In genomic region chr7:6526997-6527378, GRCh38 we compare ENCODE assay signal across 9 cellular contexts. TPM values are rescaled to one million over a fixed set of nuclear protein-coding genes. Genes with fewer than 3 reads are reported as not detected.
DNase-seq lines count a peak whose midpoint lies in the region; ATAC-seq and TF ChIP-seq lines count a peak whose summit lies in the region.
"Had no signal": no experiment of that assay in that cellular context is flagged by ENCODE, and none has a peak within 500 bp of the region (broad histone marks: within the 10 kb centered on the region; RNA-seq: fewer than 3 reads in every experiment).

No MANE protein-coding gene starts in this region.

- WGBS in trophoblast cell (ENCODE audit: extremely low coverage, insufficient coverage, insufficient read length), result no CpG with 5 or more reads among the region's 12 CpGs

- CTCF ChIA-PET in CD8-positive, alpha-beta T cell (lab: Charles Lee), result interaction anchor here (0.8 kb wide), 1 partner anchor 22 kb away, joined by 3 read pairs; no protein-coding TSS in a partner anchor
- CTCF ChIA-PET in T-cell (lab: Charles Lee), result interaction anchor here (0.6 to 1.0 kb wide), 6 partner anchors 11 to 334 kb away, joined by 3 to 4 read pairs (median 3); no protein-coding TSS in a partner anchor

- no peak overlapping the region for H3K27ac ChIP-seq in CD8-positive, alpha-beta T cell (ENCODE audit: low read depth, low read length)
- H3K27ac ChIP-seq in trophoblast cell (ENCODE audit: low read depth, low read length), result no peak overlapping the region
- H3K27ac ChIP-seq: adrenal gland had no signal

- H3K27me3 ChIP-seq in CD8-positive, alpha-beta T cell (ENCODE audit: insufficient read depth, low read length), result no peaks in the 10 kb centered on the region
- peaks cover 30% of the 10 kb centered on the region for H3K27me3 ChIP-seq in trophoblast cell (ENCODE audit: insufficient read depth, low read length)

- no peak overlapping the region for H3K14ac ChIP-seq in trophoblast cell (ENCODE audit: low read length)

- no peak overlapping the region for H2BK120ac ChIP-seq in trophoblast cell (ENCODE audit: insufficient read depth, low read length, poor library complexity)

- H2BK5ac ChIP-seq in trophoblast cell (ENCODE audit: low read depth, low read length, poor library complexity), result no peak overlapping the region

- POLR2A ChIA-PET in CD8-positive, alpha-beta T cell (lab: Charles Lee), result interaction anchor here (0.7 to 0.8 kb wide), 2 partner anchors 63 to 140 kb away, joined by 4 to 5 read pairs; partner anchors contain the start of gene INTS15
- POLR2A ChIA-PET in T-cell (lab: Charles Lee), result interaction anchor here in 1 of 2 donors (0.6 to 0.7 kb wide), 2 partner anchors 35 to 65 kb away, joined by 3 read pairs; no protein-coding TSS in a partner anchor

- peak overlapping the region; percentile 39 for H3K4me3 ChIP-seq in CD8-positive, alpha-beta T cell (ENCODE audit: low read depth, low read length)
- H3K4me3 ChIP-seq in fibroblast of villous mesenchyme (ENCODE audit: low read depth, low read length), result peak overlapping the region; percentile 38
- peak overlapping the region; percentile 51 for H3K4me3 ChIP-seq in trophoblast cell (ENCODE audit: low read depth, low read length)

- no peak overlapping the region for H4K8ac ChIP-seq in trophoblast cell (ENCODE audit: low read depth, low read length)

- no peak overlapping the region for H2BK12ac ChIP-seq in trophoblast cell (ENCODE audit: low read length)

- no peak overlapping the region for H3K23ac ChIP-seq in trophoblast cell (ENCODE audit: low read length)

- H3K9me3 ChIP-seq in CD8-positive, alpha-beta T cell (ENCODE audit: low read length), result no peaks in the 10 kb centered on the region
- no peaks in the 10 kb centered on the region for H3K9me3 ChIP-seq in trophoblast cell (ENCODE audit: insufficient read depth, low read depth, low read length)
- H3K9me3 ChIP-seq: adrenal gland had no signal

- no peaks in the 10 kb centered on the region for H3K79me2 ChIP-seq in trophoblast cell (ENCODE audit: control insufficient read depth, insufficient read depth, low read length, poor library complexity)

- H3K4me1 Mint-ChIP-seq in CD8-positive, alpha-beta T cell (ENCODE audit: low read depth), result peaks cover 15% of the 10 kb centered on the region
- peaks cover 14 to 20% (median 15%) of the 10 kb centered on the region in 3 donors for H3K4me1 Mint-ChIP-seq in T-cell

- intact Hi-C loops in CD8-positive, alpha-beta T cell (cut with DNase I, micrococcal nuclease), result no loop called here

- H4K91ac ChIP-seq in trophoblast cell (ENCODE audit: low read depth, low read length), result no peak overlapping the region

- H3K4me1 ChIP-seq in CD8-positive, alpha-beta T cell (ENCODE audit: insufficient read depth, low read length), result peaks cover 13% of the 10 kb centered on the region
- H3K4me1 ChIP-seq in trophoblast cell (ENCODE audit: control insufficient read depth in 1 of 2, insufficient read depth in 2 of 2, low read length in 2 of 2), result peaks cover 9 to 10% of the 10 kb centered on the region in 2 experiments
- H3K4me1 ChIP-seq: adrenal gland had no signal

- no peak overlapping the region for H3K18ac ChIP-seq in trophoblast cell (ENCODE audit: low read length)

- no peak overlapping the region for H3K9ac ChIP-seq in trophoblast cell (ENCODE audit: low read length)

- H3K4me3 Mint-ChIP-seq in CD8-positive, alpha-beta T cell, result peak overlapping the region; percentile 73
- H3K4me3 Mint-ChIP-seq in T-cell, result peak overlapping the region; percentile 57 to 82 (median 66)

- no peak for DNase-seq in CD8-positive, alpha-beta T cell
- DNase-seq in T-cell (no peak), fibroblast of villous mesenchyme (ENCODE audit: low read depth) (no peak), trophoblast cell (no peak), DMS53 (lab: John Stamatoyannopoulos, UW) (no peak), medulla oblongata (ENCODE audit: extremely low spot score) (no peak), Ammon's horn (ENCODE audit: low spot score) (no peak)
- no peak for DNase-seq in NK-92 treated with Interleukin-12 subunit alpha and Interleukin-12 subunit beta, amount 100 ng/mL, for 24 hours (lab: John Stamatoyannopoulos, UW)

- no peaks in the 10 kb centered on the region for H3K9me3 Mint-ChIP-seq in CD8-positive, alpha-beta T cell
- H3K9me3 Mint-ChIP-seq in T-cell, result no peaks in the 10 kb centered on the region

- H2AK5ac ChIP-seq in trophoblast cell (ENCODE audit: low read length), result no peak overlapping the region

- H3K36me3 Mint-ChIP-seq in CD8-positive, alpha-beta T cell, result no peaks in the 10 kb centered on the region
- no peaks in the 10 kb centered on the region for H3K36me3 Mint-ChIP-seq in T-cell

- H3K79me1 ChIP-seq in trophoblast cell (ENCODE audit: low read length), result no peaks in the 10 kb centered on the region

- no peak for TF ChIP-seq CTCF in CD8-positive, alpha-beta T cell (IDR thresholded peaks at IDR 0.05)
- TF ChIP-seq CTCF in fibroblast of villous mesenchyme (IDR thresholded peaks at IDR 0.05; ENCODE audit: insufficient read depth, low read depth, low read length), result no peak

- peak overlapping the region; percentile 56 for H2AFZ ChIP-seq in trophoblast cell (ENCODE audit: insufficient read depth, low read length, poor library complexity)

- peak overlapping the region; percentile 75 for H3K4me2 ChIP-seq in trophoblast cell (ENCODE audit: low read length)

- ATAC-seq in CD8-positive, alpha-beta T cell, result no peak
- no peak for ATAC-seq in T-cell (replicated peaks in 1 of 4)

- no peaks in the 10 kb centered on the region for H3K36me3 ChIP-seq in CD8-positive, alpha-beta T cell (ENCODE audit: insufficient read depth, low read length)
- H3K36me3 ChIP-seq in trophoblast cell (ENCODE audit: control insufficient read depth in 1 of 2, insufficient read depth in 2 of 2, low read length in 2 of 2), result no peaks in the 10 kb centered on the region
- H3K36me3 ChIP-seq: adrenal gland had no signal

- no peak overlapping the region for H3K27ac Mint-ChIP-seq in CD8-positive, alpha-beta T cell
- no peak overlapping the region for H3K27ac Mint-ChIP-seq in T-cell

- no peak overlapping the region for H4K12ac ChIP-seq in trophoblast cell (ENCODE audit: low read depth, low read length)

- H3K4ac ChIP-seq in trophoblast cell (ENCODE audit: low read depth, low read length), result no peak overlapping the region

- peaks cover 17% of the 10 kb centered on the region for H3K27me3 Mint-ChIP-seq in CD8-positive, alpha-beta T cell (ENCODE audit: low read depth)
- H3K27me3 Mint-ChIP-seq in T-cell, result peaks cover 5 to 57% of the 10 kb centered on the region in 2 donors

RNA-seq across cellular contexts. Expression of gene GRID2IP, which starts 24.3 kb away (rescaled TPM):
- under 1 TPM; 0.25 to 0.33 TPM for total RNA-seq in CD8-positive, alpha-beta T cell
- total RNA-seq in T-cell (1 to 10 TPM in 1 of 5 donors, under 1 TPM in 4; 0.30 to 1.5 (median 0.90) TPM), fibroblast of villous mesenchyme (not detected in 2 replicates)
- polyA plus RNA-seq in trophoblast cell (2013), result 0.05 and 0.07 TPM in 2 replicates

RNA-seq across cellular contexts. Expression of gene KDELR2, which starts 43.0 kb away (rescaled TPM):
- total RNA-seq in CD8-positive, alpha-beta T cell, result 10 to 100 TPM; 25.9 to 29.0 TPM
- total RNA-seq in T-cell, result 10 to 100 TPM; 28.4 to 42.1 (median 35.6) TPM
- total RNA-seq in fibroblast of villous mesenchyme, result 200 and 383 TPM in 2 replicates
- 248 and 259 TPM in 2 replicates for polyA plus RNA-seq in trophoblast cell (2013)

RNA-seq across cellular contexts. Expression of gene ZDHHC4, which starts 50.3 kb away (rescaled TPM):
- 10 to 100 TPM; 35.6 to 37.0 TPM for total RNA-seq in CD8-positive, alpha-beta T cell
- total RNA-seq in T-cell (10 to 100 TPM; 27.7 to 35.5 (median 30.3) TPM), fibroblast of villous mesenchyme (60.5 and 62.5 TPM in 2 replicates)
- 46.6 and 49.4 TPM in 2 replicates for polyA plus RNA-seq in trophoblast cell (2013)
